8 cellular contexts compared by ENCODE assay signal in genomic region chr10:89164080-89164479, GRCh38. TPM values are rescaled to one million over a fixed set of nuclear protein-coding genes. Genes with fewer than 3 reads are reported as not detected.
DNase-seq lines count a peak whose midpoint lies in the region; ATAC-seq, FAIRE-seq and TF ChIP-seq lines count a peak whose summit lies in the region.

No MANE protein-coding gene starts in this region.

- DNase-seq in MCF 10A (ENCODE audit: unreplicated experiment) (no peak), breast epithelium (ENCODE audit: low spot score in 2 of 2) (no peak), GM12878 (ENCODE audit: low read depth, low spot score) (no peak), testis (peak; percentile 14), posterior vena cava (ENCODE audit: low spot score) (no peak)
- DNase-seq in stimulated activated CD4-positive, alpha-beta T cell treated with anti-CD3 and anti-CD28 coated beads, Interleukin-2, amount 100 ng/mL, for 48 hours = no peak
- DNase-seq in activated CD4-positive, alpha-beta T cell treated with anti-CD3 and anti-CD28 coated beads, Interleukin-2, amount 50 U/mL, for 48 hours = no peak

- no peaks in the 10 kb centered on the region for H3K36me3 ChIP-seq in breast epithelium
- H3K36me3 ChIP-seq in GM12878 (ENCODE audit: control insufficient read depth in 2 of 2, insufficient read depth in 2 of 2, low read length in 1 of 2) = no peaks in the 10 kb centered on the region
- no peaks in the 10 kb centered on the region for H3K36me3 ChIP-seq in testis (ENCODE audit: low read depth, missing control alignments)

- H3K9me3 ChIP-seq in breast epithelium = no peaks in the 10 kb centered on the region
- no peaks in the 10 kb centered on the region for H3K9me3 ChIP-seq in GM12878 (replicated peaks; ENCODE audit: control insufficient read depth, insufficient read depth, low read length)
- H3K9me3 ChIP-seq in testis = no peaks in the 10 kb centered on the region

- H4K20me1 ChIP-seq in GM12878 (ENCODE audit: control insufficient read depth, insufficient read depth) = no peaks in the 10 kb centered on the region

- no peak for FAIRE-seq in GM12878 (lab: Jason Lieb, UNC)

- peaks cover 25% of the 10 kb centered on the region for H3K4me1 Mint-ChIP-seq in MCF 10A (ENCODE audit: insufficient read depth, unreplicated experiment)

- ATAC-seq in HG03342 (IDR thresholded peaks at IDR 0.05; ENCODE audit: unreplicated experiment) (peak; percentile 14), GM12878 (peak; percentile 24)

- in situ Hi-C loops in GM12878 (cut with MboI) = no loop called here

- H3K4me3 ChIP-seq in breast epithelium (no peak overlapping the region), GM12878 (peak overlapping the region; percentile 43; the same call in 1 of the 2 replicates), testis (no peak overlapping the region)

- TF ChIP-seq RAD21 in GM12878 (IDR thresholded peaks at IDR 0.05; ENCODE audit: insufficient read depth, low read depth, low read length) = no peak

- RAD21 ChIA-PET in GM12878 (lab: Charles Lee; ENCODE audit: unreplicated experiment) = interaction anchor here (0.9 to 2.3 kb wide), 5 partner anchors 53 to 229 kb away, joined by 3 to 7 read pairs (median 3); no protein-coding TSS in a partner anchor

- H3K9ac ChIP-seq in GM12878 (ENCODE audit: control insufficient read depth, insufficient read depth, low read length) = no peak overlapping the region

- peak overlapping the region; percentile 41 for H2AFZ ChIP-seq in GM12878 (ENCODE audit: control insufficient read depth, low read depth, low read length)

- WGBS in GM12878 (ENCODE audit: insufficient coverage, insufficient replicate concordance, low lambda C conversion rate, missing lambda C conversion rate) = 0% methylated on average over 3 of the region's 3 CpGs
- 74 to 85% methylated on average over 3 of the region's 3 CpGs for WGBS in testis, 2 donors

- H3K4me3 Mint-ChIP-seq in MCF 10A (ENCODE audit: unreplicated experiment) = peak overlapping the region; percentile 29

- H3K27ac ChIP-seq in breast epithelium (no peak overlapping the region), GM12878 (ENCODE audit: control insufficient read depth, insufficient read depth) (no peak overlapping the region), testis (no peak overlapping the region)

- no peaks in the 10 kb centered on the region for H3K27me3 Mint-ChIP-seq in MCF 10A (ENCODE audit: insufficient read depth, unreplicated experiment)

- H3K27me3 ChIP-seq in breast epithelium (no peaks in the 10 kb centered on the region), GM12878 (replicated peaks in 1 of 2; ENCODE audit: control insufficient read depth in 2 of 2, insufficient read depth in 2 of 2, low read length in 1 of 2) (no peaks in the 10 kb centered on the region), testis (no peaks in the 10 kb centered on the region)

- TF ChIP-seq CTCF in MCF 10A (IDR thresholded peaks at IDR 0.05; ENCODE audit: unreplicated experiment) (no peak), breast epithelium (IDR thresholded peaks at IDR 0.05) (no peak), GM12878 (IDR thresholded peaks at IDR 0.05 in 2 of 3, conservative IDR thresholded peaks at IDR 0.05 in 1 of 3; ENCODE audit: control insufficient read depth in 2 of 3, extremely low read depth in 1 of 3, insufficient read depth in 1 of 3, low read depth in 3 of 3, low read length in 3 of 3) (no peak), testis (IDR thresholded peaks at IDR 0.05) (no peak)

- no peak for TF ChIP-seq EP300 in GM12878 (IDR thresholded peaks at IDR 0.05; ENCODE audit: borderline replicate concordance in 1 of 2, control insufficient read depth in 1 of 2, low read depth in 2 of 2, low read length in 2 of 2)

- CTCF ChIA-PET in MCF 10A (lab: Yijun Ruan, JAX) = interaction anchor here (1.0 to 1.6 kb wide), 2 partner anchors 135 to 328 kb away, joined by 3 to 4 read pairs; no protein-coding TSS in a partner anchor
- CTCF ChIA-PET in GM12878 (lab: Yijun Ruan, JAX) = interaction anchor here (0.8 to 1.6 kb wide), 7 partner anchors 15 to 49 kb away, joined by 3 to 4 read pairs (median 3); partner anchors contain the start of gene CH25H

- peak overlapping the region; percentile 68 for H3K4me2 ChIP-seq in GM12878 (ENCODE audit: control insufficient read depth, insufficient read depth)

- no peaks in the 10 kb centered on the region for H3K9me3 Mint-ChIP-seq in MCF 10A (ENCODE audit: unreplicated experiment)

- no peak overlapping the region for H3K27ac Mint-ChIP-seq in MCF 10A (ENCODE audit: low read depth, unreplicated experiment)

- H3K79me2 ChIP-seq in GM12878 (ENCODE audit: control insufficient read depth, insufficient read depth, low read length) = no peaks in the 10 kb centered on the region

- BruUV-seq in MCF 10A (replicated peaks; lab: Mats Ljungman, UMichigan) (no TSS peak), GM12878 (replicated peaks; lab: Mats Ljungman, UMichigan) (no TSS peak)

- POLR2A ChIA-PET in MCF 10A (lab: Yijun Ruan, JAX) (interaction anchor here (0.7 to 2.4 kb wide), 6 partner anchors 19 to 173 kb away, joined by 3 to 15 read pairs (median 4); partner anchors contain the start of genes CH25H and FAS), GM12878 (lab: Charles Lee) (no interaction called here)

- H3K36me3 Mint-ChIP-seq in MCF 10A (ENCODE audit: insufficient read depth, unreplicated experiment) = no peaks in the 10 kb centered on the region

- SMC1A ChIA-PET in GM12878 (lab: Charles Lee; ENCODE audit: uncharacterized antibody, unreplicated experiment) = interaction anchor here (0.7 to 1.7 kb wide), 12 partner anchors 10 to 230 kb away, joined by 3 to 7 read pairs (median 4); partner anchors contain the start of gene CH25H

- intact Hi-C loops in MCF 10A (cut with micrococcal nuclease) = no loop called here
- intact Hi-C loops in breast epithelium (cut with DNase I; ENCODE audit: low total_unique reads) = no loop called here
- intact Hi-C loops in GM12878 (cut with micrococcal nuclease; ENCODE audit: unreplicated experiment) = loop anchor here (2.0 kb wide), 1 partner anchor 45 kb away; no protein-coding TSS in a partner anchor
- intact Hi-C loops in testis (cut with DNase I; ENCODE audit: low total_unique reads) = no loop called here
- intact Hi-C loops in posterior vena cava (cut with DNase I) = no loop called here

- TF ChIP-seq POLR2A in breast epithelium (IDR thresholded peaks at IDR 0.05) = no peak
- TF ChIP-seq POLR2A in GM12878 (IDR thresholded peaks at IDR 0.05; ENCODE audit: low read depth, low read length) = no peak
- TF ChIP-seq POLR2A in testis (IDR thresholded peaks at IDR 0.05) = no peak

- H3K4me1 ChIP-seq in breast epithelium (no peaks in the 10 kb centered on the region), GM12878 (ENCODE audit: control insufficient read depth, insufficient read depth, low read length) (peaks cover 26% of the 10 kb centered on the region), testis (no peaks in the 10 kb centered on the region)

TF ChIP-seq in GM12878, 131 proteins besides CTCF, POLR2A, EP300 and RAD21 (continues in another document):
- no peak for TF ChIP-seq PAX8 (IDR thresholded peaks at IDR 0.05)
- TF ChIP-seq ESRRA (IDR thresholded peaks at IDR 0.05; ENCODE audit: low read length) = no peak
- no peak for TF ChIP-seq RFX5 (IDR thresholded peaks at IDR 0.05; ENCODE audit: low read depth, low read length)
- no peak for TF ChIP-seq PRDM15 (CRISPR knock-in tag; IDR thresholded peaks at IDR 0.05)

RNA-seq across cellular contexts. Expression of gene CH25H, which starts 43.0 kb away (rescaled TPM):
- not detected in 2 replicates for total RNA-seq in MCF 10A (2022)
- 1 to 10 TPM in 2 of 3 donors, under 1 TPM in 1; 0.16 to 6.0 (median 2.0) TPM for total RNA-seq in breast epithelium
- not detected in 2 replicates for total RNA-seq in GM12878 (2013; cell fraction: nucleolus; rRNA removed)
- not detected in 2 replicates for total RNA-seq in GM12878 (2014; rRNA removed)
- total RNA-seq in GM12878 (2014; rRNA removed; fragmentation: Illumina TruSeq; extraction: Trizol) = not detected in 2 replicates
- not detected in 2 replicates for total RNA-seq in GM12878 (2021)
- polyA plus RNA-seq in GM12878 (2011; ENCODE audit: low read depth) = not detected
- polyA plus RNA-seq in GM12878 (2011; rRNA removed) = not detected in 2 replicates
- not detected in 2 replicates for polyA plus RNA-seq in GM12878 (2011; cell fraction: cytosol; rRNA removed)
- polyA plus RNA-seq in GM12878 (2011; cell fraction: nucleus; rRNA removed) = not detected in 2 replicates
- polyA plus RNA-seq in GM12878 (2012) = not detected in 2 replicates
- polyA plus RNA-seq in GM12878 (2014; fragmentation: Illumina TruSeq; extraction: Trizol) = not detected in 2 replicates
- not detected for polyA plus RNA-seq in GM12878 (2014; fragmentation: Nextera tagmentation; extraction: Ambion mirVana)
- polyA plus RNA-seq in GM12878 (2014; rRNA removed) = not detected in 2 replicates
- not detected for polyA plus RNA-seq in GM12878 (2016; fragmentation: Nextera tagmentation; extraction: Ambion mirVana)
- not detected in 2 replicates for polyA minus RNA-seq in GM12878 (2011; rRNA and poly(A)+ RNA removed)
- not detected in 2 replicates for polyA minus RNA-seq in GM12878 (2011; cell fraction: cytosol; rRNA and poly(A)+ RNA removed)
- not detected in 2 replicates for polyA minus RNA-seq in GM12878 (2011; cell fraction: nucleus; rRNA and poly(A)+ RNA removed)
- total RNA-seq in testis = under 1 TPM in 1 of 2 donors, not detected in 1; 0.25 TPM
- 0.25 TPM for polyA plus RNA-seq in testis (ENCODE audit: insufficient read depth, low read depth, low replicate concordance)
- total RNA-seq in posterior vena cava = 1 to 10 TPM in 1 of 2 donors, under 1 TPM in 1; 0.93 to 2.3 TPM
